ENCODE assay signal across 17 cellular contexts in the genomic region with DNA sequence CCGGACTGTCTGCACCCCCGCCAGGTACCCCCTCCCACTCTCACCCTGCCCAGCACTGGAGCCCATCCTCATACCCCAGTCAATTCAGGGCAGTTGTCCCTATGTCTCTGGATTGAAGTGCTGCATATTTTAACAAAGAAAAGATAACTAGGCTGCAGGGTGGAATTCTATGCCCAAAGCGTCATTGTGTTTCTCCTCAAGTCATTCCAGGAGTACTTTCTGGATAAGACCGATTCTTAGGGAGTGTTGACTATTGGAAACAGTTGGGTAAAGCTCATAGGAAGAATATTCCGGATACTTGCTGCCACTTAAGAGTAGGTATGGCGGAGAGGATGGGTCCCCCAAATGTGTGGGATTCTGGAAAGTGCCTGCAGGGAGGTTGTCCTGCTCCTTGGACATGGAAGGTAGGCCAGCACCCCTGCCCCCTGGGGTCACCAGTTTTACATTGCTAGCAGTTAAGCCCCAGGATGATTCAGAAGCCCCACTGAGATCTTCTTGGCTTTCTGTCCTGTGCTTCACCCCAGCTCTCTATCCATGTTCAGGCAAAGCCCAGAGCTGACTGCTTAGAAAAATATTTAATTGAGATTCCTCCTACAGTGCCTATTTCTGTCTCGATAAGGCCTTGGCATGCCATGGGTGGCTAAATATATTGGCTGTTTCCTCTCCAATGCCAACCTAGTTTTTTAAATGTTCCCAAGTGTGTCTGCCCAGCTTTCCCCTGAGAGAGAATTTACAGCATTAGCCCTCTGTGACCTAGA. TPM values are rescaled to one million over a fixed set of nuclear protein-coding genes. Genes with fewer than 3 reads are reported as not detected.
A peak's percentile ranks its signal among the peaks of the same experiment; 100 is the strongest.
DNase-seq lines count a peak whose midpoint lies in the region; ATAC-seq and TF ChIP-seq lines count a peak whose summit lies in the region.
"Had no signal": no experiment of that assay in that cellular context is flagged by ENCODE, and none has a peak within 500 bp of the region (broad histone marks: within the 10 kb centered on the region; RNA-seq: fewer than 3 reads in every experiment).

No MANE protein-coding gene starts in this region.

- intact Hi-C loops in sigmoid colon (cut with DNase I), result no loop called here

- H3K23ac ChIP-seq in H9 (ENCODE audit: insufficient read length, low read depth, low read length), result no peak overlapping the region

- DNase-seq in GM04504 (ENCODE audit: low read depth) (peak; percentile 37), astrocyte of the hippocampus (ENCODE audit: low read depth, low spot score) (peak; percentile 46), foreskin keratinocyte (peak in 1 of 2 donors; percentile 74), sigmoid colon (no peak), epidermal melanocyte (ENCODE audit: insufficient read length, low spot score) (no peak), NCI-H774 (lab: John Stamatoyannopoulos, UW) (no peak), H9 (no peak)
- DNase-seq: activated naive CD4-positive, alpha-beta T cell; midbrain; MV-4-11; NCI-H2171; pancreas; stimulated activated CD4-positive, alpha-beta T cell treated with anti-CD3 and anti-CD28 coated beads, Interleukin-1b, Interleukin-23, amount 100 ng/mL, for 48 hours; stimulated activated CD8-positive, alpha-beta memory T cell treated with anti-CD3 and anti-CD28 coated beads, Interleukin-4, amount 100 ng/mL, for 48 hours; trophoblast cell had no signal

- H3K27me3 Mint-ChIP-seq in H9 (ENCODE audit: low read depth), result peaks cover 1% of the 10 kb centered on the region; the same call in 1 of the 2 replicates

- H2AK5ac ChIP-seq in H9 (ENCODE audit: insufficient read length, low read length), result no peak overlapping the region

- no peaks in the 10 kb centered on the region for H3K36me3 ChIP-seq in sigmoid colon
- H3K36me3 ChIP-seq: pancreas had no signal

- H3K14ac ChIP-seq in H9 (ENCODE audit: insufficient read depth, low read length), result no peak overlapping the region

- no peaks in the 10 kb centered on the region for H3K27me3 ChIP-seq in foreskin keratinocyte
- H3K27me3 ChIP-seq in sigmoid colon, result no peaks in the 10 kb centered on the region
- H3K27me3 ChIP-seq in H9 (ENCODE audit: insufficient read depth, low read length), result no peaks in the 10 kb centered on the region
- H3K27me3 ChIP-seq: pancreas had no signal

- no peak overlapping the region for H2BK12ac ChIP-seq in H9 (ENCODE audit: insufficient read length, low read depth, low read length)

- no peak overlapping the region for H3K4me3 ChIP-seq in sigmoid colon
- H3K4me3 ChIP-seq: pancreas had no signal

- TF ChIP-seq CTCF in foreskin keratinocyte (conservative IDR thresholded peaks at IDR 0.05) (no peak), sigmoid colon (IDR thresholded peaks at IDR 0.05) (no peak), H9 (conservative IDR thresholded peaks at IDR 0.05) (no peak)

- no peak overlapping the region for H2BK20ac ChIP-seq in H9 (ENCODE audit: low read depth, low read length, poor library complexity, severe bottlenecking)

- no peak overlapping the region for H2BK5ac ChIP-seq in H9 (ENCODE audit: insufficient read length, low read length)

- H4K91ac ChIP-seq in H9 (ENCODE audit: insufficient read length, low read depth, low read length), result no peak overlapping the region

- H3K4me1 Mint-ChIP-seq in H9, result peaks cover 27% of the 10 kb centered on the region in 2 experiments

- no peak overlapping the region for H3K56ac ChIP-seq in H9 (ENCODE audit: insufficient read length, low read depth, low read length)

- 82 to 92% methylated on average over 7 of the region's 7 CpGs for WGBS in sigmoid colon, 2 donors
- no CpG with 5 or more reads among the region's 7 CpGs for WGBS in H9 (ENCODE audit: extremely low coverage, insufficient read length, low lambda C conversion rate)

- H3K36me3 Mint-ChIP-seq in H9 (ENCODE audit: insufficient read depth in 1 of 3, low read depth in 3 of 3), result peaks cover 0 to 5% (median 5%) of the 10 kb centered on the region in 3 experiments; a peak in 5 of 7 replicates

- H4K8ac ChIP-seq in H9 (replicated peaks; ENCODE audit: insufficient read length, low read depth, low read length), result no peak overlapping the region

- H3T11ph ChIP-seq in H9 (ENCODE audit: low read length), result no peak overlapping the region

- no peaks in the 10 kb centered on the region for H3K79me1 ChIP-seq in H9 (ENCODE audit: insufficient read depth, low read depth, low read length, poor library complexity, severe bottlenecking)

- no peak overlapping the region for H3K4ac ChIP-seq in H9 (ENCODE audit: low read depth, low read length)

- no peak overlapping the region for H2AFZ ChIP-seq in H9 (ENCODE audit: low read length)

- H3K4me1 ChIP-seq in foreskin keratinocyte (peaks cover 23% of the 10 kb centered on the region), sigmoid colon (peaks cover 0 to 54% (median 51%) of the 10 kb centered on the region in 4 donors), H9 (ENCODE audit: insufficient read depth, low read length) (peaks cover 4% of the 10 kb centered on the region; the same call in 1 of the 2 replicates)

- no peak overlapping the region for H3K9ac ChIP-seq in H9 (ENCODE audit: extremely low read depth, insufficient read length, low read length)

- H3K4me3 Mint-ChIP-seq in H9, result no peak overlapping the region

- H3K18ac ChIP-seq in H9 (ENCODE audit: insufficient read length, low read depth, low read length), result no peak overlapping the region

- no peaks in the 10 kb centered on the region for H3K79me2 ChIP-seq in H9 (ENCODE audit: insufficient read depth, low read length)

- H3K9me3 ChIP-seq in sigmoid colon (no peaks in the 10 kb centered on the region), H9 (ENCODE audit: control insufficient read depth, low read depth, low read length) (no peaks in the 10 kb centered on the region)
- H3K9me3 ChIP-seq: pancreas had no signal

- TF ChIP-seq EP300 in sigmoid colon (IDR thresholded peaks at IDR 0.05), result no peak

- no peak overlapping the region for H2BK15ac ChIP-seq in H9 (ENCODE audit: low read depth, low read length)

- H2BK120ac ChIP-seq in H9 (ENCODE audit: low read depth, low read length, poor library complexity, severe bottlenecking), result no peak overlapping the region

- H3K9me3 Mint-ChIP-seq in H9, result no peaks in the 10 kb centered on the region

- H3K4me2 ChIP-seq in H9 (ENCODE audit: insufficient read depth, insufficient read length, low read length), result no peak overlapping the region

- H4K20me1 ChIP-seq in H9 (ENCODE audit: control insufficient read depth, insufficient read depth, insufficient read length), result no peaks in the 10 kb centered on the region

- peak; percentile 63 for ATAC-seq in foreskin keratinocyte
- no peak for ATAC-seq in HG03571 (IDR thresholded peaks at IDR 0.05; ENCODE audit: unreplicated experiment)
- ATAC-seq: pancreas had no signal

- H4K5ac ChIP-seq in H9 (ENCODE audit: insufficient read length, low read depth, low read length), result no peak overlapping the region

- H3K23me2 ChIP-seq in H9 (ENCODE audit: insufficient read length, low read depth, low read length, poor library complexity, severe bottlenecking), result no peaks in the 10 kb centered on the region

- H3K27ac Mint-ChIP-seq in H9, result no peak overlapping the region

- peak overlapping the region; percentile 15 for H3K27ac ChIP-seq in foreskin keratinocyte
- H3K27ac ChIP-seq in sigmoid colon, result peak overlapping the region; percentile 28 to 86 (median 75)
- no peak overlapping the region for H3K27ac ChIP-seq in H9 (ENCODE audit: insufficient read length, low read depth, low read length)
- H3K27ac ChIP-seq: pancreas, VCaP had no signal

- TF ChIP-seq POLR2A in sigmoid colon (IDR thresholded peaks at IDR 0.05), result no peak

RNA-seq across cellular contexts. Expression of a gene that starts 48.2 kb away (rescaled TPM):
- total RNA-seq in foreskin keratinocyte (3,814 and 4,088 TPM in 2 replicates), sigmoid colon (1,000 to 10,000 TPM in 3 of 4 donors, 100 to 1,000 TPM in 1; 991 to 2,007 (median 1,382) TPM), H9 (2021) (3,719 and 3,769 TPM in 2 replicates)
- polyA plus RNA-seq in foreskin keratinocyte (5,509 and 5,859 TPM in 2 replicates), sigmoid colon (1,000 to 10,000 TPM; 3,342 to 6,789 (median 3,480) TPM)

Comparison
In these comparisons a context has a peak if more than half of its experiments do, and no peak if none do; other contexts are left out.
1. DNase-seq: peak in GM04504 (single experiment) and astrocyte of the hippocampus (single experiment); none in sigmoid colon (single experiment), epidermal melanocyte (single experiment), NCI-H774 (single experiment) and H9 (single experiment).